ENCODE assay signal across 10 cellular contexts in the genomic region with DNA sequence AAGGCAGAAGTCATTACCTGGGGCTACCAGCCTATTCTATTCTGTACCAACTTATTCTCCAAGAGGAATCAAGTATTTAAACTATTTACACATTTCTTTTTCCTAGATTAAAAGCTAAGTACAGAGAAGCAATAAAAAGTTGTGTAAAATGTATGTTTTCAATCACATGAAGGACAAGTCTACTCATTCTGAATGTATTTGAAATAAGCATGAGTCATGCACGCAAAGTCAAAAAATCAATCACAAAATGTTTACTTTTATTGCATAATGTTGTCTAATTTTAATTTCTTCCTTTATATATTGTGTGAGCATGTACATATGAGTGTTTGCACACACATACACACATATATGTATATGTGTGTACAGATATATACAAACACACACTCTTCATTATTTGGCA.
"Had no signal": no experiment of that assay in that cellular context is flagged by ENCODE, and none has a peak within 500 bp of the region (broad histone marks: within the 10 kb centered on the region; RNA-seq: fewer than 3 reads in every experiment).

No MANE protein-coding gene starts in this region.

- H3K4me3 ChIP-seq: GM23338 had no signal

- DNase-seq: H9, HCEC 1CT, HFFc6, Karpas-422, KBM-7 had no signal

- H2AFZ ChIP-seq: GM23338 had no signal

- H3K27ac ChIP-seq: KMS-11 had no signal

- H3K4me2 ChIP-seq: GM23338, KMS-11 had no signal

- FAIRE-seq: H1, H54, HepG2 had no signal
